8 cellular contexts compared by ENCODE assay signal in the genomic region with DNA sequence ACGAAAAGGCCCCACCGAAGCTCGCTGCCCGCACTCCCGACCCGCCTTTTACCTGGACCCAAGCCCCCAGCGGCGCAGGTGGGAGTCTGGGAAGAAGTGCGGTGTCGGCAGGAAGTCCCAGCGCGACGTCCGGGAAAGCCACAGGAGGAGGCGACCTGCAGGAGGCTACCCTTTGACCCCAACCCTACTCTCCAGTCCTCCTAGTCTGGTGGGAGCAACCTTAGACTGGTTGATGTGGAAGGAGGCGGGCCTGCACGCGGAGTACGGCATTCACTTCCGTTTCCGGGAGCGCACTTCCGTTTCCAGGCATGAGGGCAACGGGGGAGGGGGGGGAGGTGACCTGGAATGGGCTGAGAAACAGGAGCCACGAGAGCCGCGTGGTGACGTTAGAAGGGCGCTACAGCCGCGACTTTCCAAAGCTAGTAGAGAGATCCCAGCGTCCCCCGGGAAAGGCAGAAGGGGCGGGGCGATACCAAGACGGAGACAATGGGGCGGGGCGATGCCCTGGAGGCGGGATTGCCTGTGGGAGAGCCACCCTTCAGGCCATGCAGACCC. TPM values are rescaled to one million over a fixed set of nuclear protein-coding genes. Genes with fewer than 3 reads are reported as not detected.
DNase-seq lines count a peak whose midpoint lies in the region; TF ChIP-seq lines count a peak whose summit lies in the region.

No MANE protein-coding gene starts in this region.

- in situ Hi-C loops in GM13977 (cut with MboI; ENCODE audit: low pct_unique_long_range_greater_than_20kb, low sequenced_read_pairs, unreplicated experiment), result no loop called here

- H3K4me1 ChIP-seq in SJSA1 (replicated peaks), result no peaks in the 10 kb centered on the region; the same call in 1 of the 2 replicates
- H3K4me1 ChIP-seq in adrenal gland (replicated peaks in 1 of 2), result no peaks in the 10 kb centered on the region
- H3K4me1 ChIP-seq in OCI-LY7 (ENCODE audit: insufficient read depth, low read length, poor library complexity, severe bottlenecking), result no peaks in the 10 kb centered on the region

- H3K36me3 ChIP-seq in SJSA1, result peaks cover 6% of the 10 kb centered on the region
- no peaks in the 10 kb centered on the region for H3K36me3 ChIP-seq in adrenal gland (replicated peaks in 1 of 2)
- H3K36me3 ChIP-seq in OCI-LY7 (ENCODE audit: insufficient read depth, low read length), result peaks cover 14% of the 10 kb centered on the region

- H4K20me1 ChIP-seq in OCI-LY7 (ENCODE audit: insufficient read depth, low read length), result no peaks in the 10 kb centered on the region

- H3K4me3 ChIP-seq in SJSA1 (peak overlapping the region; percentile 20), adrenal gland (peak overlapping the region in 2 of 4 donors; percentile 49 to 55), iPS-11a (ENCODE audit: low read depth, low read length) (peak overlapping the region; percentile 43), OCI-LY7 (ENCODE audit: low read depth, low read length, poor library complexity, severe bottlenecking) (no peak overlapping the region)

- H3K27me3 ChIP-seq in SJSA1 (replicated peaks), result no peaks in the 10 kb centered on the region
- no peaks in the 10 kb centered on the region for H3K27me3 ChIP-seq in adrenal gland

- TF ChIP-seq CTCF in GM13977 (IDR thresholded peaks at IDR 0.05; ENCODE audit: extremely low read depth, insufficient read depth, missing control alignments) (no peak), adrenal gland (IDR thresholded peaks at IDR 0.05) (no peak), OCI-LY7 (conservative IDR thresholded peaks at IDR 0.05; ENCODE audit: low read length) (no peak)

- BruUV-seq in OCI-LY7 (replicated peaks; lab: Mats Ljungman, UMichigan), result no TSS peak

- no peak overlapping the region for H3K4me2 ChIP-seq in OCI-LY7 (ENCODE audit: low read length)

- WGBS in adrenal gland, 4 donors, result 1 to 2% (median 1%) methylated on average over 10 to 39 of the region's 39 CpGs

- no peaks in the 10 kb centered on the region for H3K9me2 ChIP-seq in OCI-LY7 (ENCODE audit: insufficient read depth, low read length)

- POLR2A ChIA-PET in OCI-LY7 (lab: Charles Lee), result no interaction called here

- H3K9me3 ChIP-seq in SJSA1 (replicated peaks), result peaks cover 23% of the 10 kb centered on the region
- H3K9me3 ChIP-seq in adrenal gland (replicated peaks in 1 of 3), result peaks cover 0 to 31% (median 0%) of the 10 kb centered on the region in 3 donors
- H3K9me3 ChIP-seq in OCI-LY7 (ENCODE audit: low read length), result no peaks in the 10 kb centered on the region

- no peak overlapping the region for H3K27ac ChIP-seq in SJSA1
- peak overlapping the region in 2 of 5 donors; percentile 30 to 45 for H3K27ac ChIP-seq in adrenal gland
- no peak overlapping the region for H3K27ac ChIP-seq in OCI-LY7 (ENCODE audit: low read depth, low read length, poor library complexity, severe bottlenecking)

- peak; percentile 60 for DNase-seq in GM13977 (ENCODE audit: low spot score)
- peak in 1 of 2 experiments; percentile 45 for DNase-seq in SJSA1 (ENCODE audit: low read depth in 1 of 2, low spot score in 2 of 2)
- DNase-seq in adrenal gland, result peak; percentile 54 to 77 (median 68)
- DNase-seq in stimulated activated CD4-positive, alpha-beta T cell treated with anti-CD3 and anti-CD28 coated beads, Interleukin-15, amount 100 ng/mL, for 24 hours, result peak; percentile 78
- DNase-seq in NCI-H2196 treated with DMSO at 0.1 percent for 48 hours (lab: John Stamatoyannopoulos, UW; ENCODE audit: unreplicated experiment), result no peak
- DNase-seq in globus pallidus (ENCODE audit: low spot score), result no peak
- no peak for DNase-seq in OCI-LY7 (ENCODE audit: low spot score)

- CTCF ChIA-PET in OCI-LY7 (lab: Charles Lee; ENCODE audit: unreplicated experiment), result no interaction called here

- intact Hi-C loops in adrenal gland (cut with DNase I), result no loop called here
- intact Hi-C loops in OCI-LY7 (cut with micrococcal nuclease; ENCODE audit: unreplicated experiment), result no loop called here

- TF ChIP-seq POLR2A in adrenal gland (IDR thresholded peaks at IDR 0.05), result no peak

- H3K79me2 ChIP-seq in OCI-LY7 (ENCODE audit: insufficient read depth, low read depth, low read length), result no peaks in the 10 kb centered on the region

- H2AFZ ChIP-seq in OCI-LY7 (ENCODE audit: low read length), result no peak overlapping the region

RNA-seq across cellular contexts. Expression of a gene that starts 28.5 kb away (rescaled TPM):
- 9.0 and 16.1 TPM in 2 replicates for total RNA-seq in SJSA1 (2014; rRNA removed; shearing (Covaris generic))
- 10 to 100 TPM in 7 of 8 donors, 1 to 10 TPM in 1; 7.5 to 27.2 (median 17.1) TPM for total RNA-seq in adrenal gland
- 10 to 100 TPM; 10.5 to 51.7 (median 48.1) TPM for polyA plus RNA-seq in adrenal gland
- total RNA-seq in OCI-LY7 (2014; rRNA removed; shearing (Covaris generic)), result 22.1 and 28.2 TPM in 2 replicates
- total RNA-seq in OCI-LY7 (2022), result 37.4 and 39.0 TPM in 2 replicates

RNA-seq across cellular contexts. Expression of a gene that starts 44.1 kb away (rescaled TPM):
- 1.8 TPM in 1 of 2 replicates, not detected in the other for total RNA-seq in SJSA1 (2014; rRNA removed; shearing (Covaris generic))
- total RNA-seq in adrenal gland (10 to 100 TPM in 1 of 8 donors, 1 to 10 TPM in 7; 1.7 to 35.8 (median 3.0) TPM), OCI-LY7 (2022) (2.8 and 4.3 TPM in 2 replicates)
- polyA plus RNA-seq in adrenal gland, result 1 to 10 TPM; 6.1 to 7.6 (median 7.1) TPM
- total RNA-seq in OCI-LY7 (2014; rRNA removed; shearing (Covaris generic)), result 1.8 and 2.4 TPM in 2 replicates

Comparison
In these comparisons a context has a peak if more than half of its experiments do, and no peak if none do; other contexts are left out.
1. DNase-seq: peak in GM13977 (single experiment), adrenal gland (7 of 7) and stimulated activated CD4-positive, alpha-beta T cell treated with anti-CD3 and anti-CD28 coated beads, Interleukin-15, amount 100 ng/mL, for 24 hours (single experiment); none in NCI-H2196 treated with DMSO at 0.1 percent for 48 hours (single experiment), globus pallidus (single experiment) and OCI-LY7 (single experiment).